In the genomic region with DNA sequence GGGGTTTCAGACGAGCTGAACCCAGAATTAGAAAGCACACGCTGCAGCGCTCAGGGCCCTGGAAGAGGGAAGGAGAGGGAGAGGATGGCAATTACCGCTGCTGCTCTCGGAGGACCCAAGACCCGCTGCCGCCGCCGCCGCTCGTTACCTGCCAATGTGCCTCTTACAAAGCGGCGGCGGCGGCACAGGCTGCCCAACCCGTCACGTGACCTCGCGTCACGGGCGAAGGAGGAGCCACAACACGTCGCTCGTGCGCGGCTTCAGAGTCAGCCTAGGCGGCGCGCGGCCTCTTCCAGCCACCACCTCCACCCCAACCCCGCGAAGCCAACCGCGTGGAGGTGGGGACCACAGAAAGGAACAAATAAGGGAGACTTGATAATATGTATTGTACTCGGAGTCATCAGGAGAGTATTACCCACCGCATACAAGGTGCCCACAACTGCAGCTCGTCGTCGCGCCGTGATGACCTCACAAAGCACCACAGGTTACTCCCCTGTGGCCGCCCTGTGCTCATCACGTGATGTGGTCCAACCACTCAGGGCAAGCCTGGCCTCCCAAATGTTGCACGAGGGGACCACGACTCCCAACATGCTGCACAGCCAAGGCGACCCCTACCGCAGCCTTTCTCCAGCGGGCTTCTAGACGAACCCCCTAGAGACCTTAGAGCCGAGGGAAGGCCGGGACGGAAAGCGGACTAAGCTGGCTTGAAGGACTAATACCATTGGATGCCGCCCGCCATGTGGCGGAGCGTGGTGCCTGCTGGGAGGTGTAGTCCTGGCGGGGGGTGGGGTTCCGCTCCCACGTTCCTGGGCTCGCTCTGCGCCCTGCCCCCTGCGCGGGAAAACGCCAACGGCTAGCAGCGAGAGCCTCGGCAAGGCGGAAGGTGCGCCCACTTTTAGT, we compare ENCODE assay signal across 1 cellular context.
A peak's percentile ranks its signal among the peaks of the same experiment; 100 is the strongest.
TF ChIP-seq lines count a peak whose summit lies in the region.

A gene with protein sequence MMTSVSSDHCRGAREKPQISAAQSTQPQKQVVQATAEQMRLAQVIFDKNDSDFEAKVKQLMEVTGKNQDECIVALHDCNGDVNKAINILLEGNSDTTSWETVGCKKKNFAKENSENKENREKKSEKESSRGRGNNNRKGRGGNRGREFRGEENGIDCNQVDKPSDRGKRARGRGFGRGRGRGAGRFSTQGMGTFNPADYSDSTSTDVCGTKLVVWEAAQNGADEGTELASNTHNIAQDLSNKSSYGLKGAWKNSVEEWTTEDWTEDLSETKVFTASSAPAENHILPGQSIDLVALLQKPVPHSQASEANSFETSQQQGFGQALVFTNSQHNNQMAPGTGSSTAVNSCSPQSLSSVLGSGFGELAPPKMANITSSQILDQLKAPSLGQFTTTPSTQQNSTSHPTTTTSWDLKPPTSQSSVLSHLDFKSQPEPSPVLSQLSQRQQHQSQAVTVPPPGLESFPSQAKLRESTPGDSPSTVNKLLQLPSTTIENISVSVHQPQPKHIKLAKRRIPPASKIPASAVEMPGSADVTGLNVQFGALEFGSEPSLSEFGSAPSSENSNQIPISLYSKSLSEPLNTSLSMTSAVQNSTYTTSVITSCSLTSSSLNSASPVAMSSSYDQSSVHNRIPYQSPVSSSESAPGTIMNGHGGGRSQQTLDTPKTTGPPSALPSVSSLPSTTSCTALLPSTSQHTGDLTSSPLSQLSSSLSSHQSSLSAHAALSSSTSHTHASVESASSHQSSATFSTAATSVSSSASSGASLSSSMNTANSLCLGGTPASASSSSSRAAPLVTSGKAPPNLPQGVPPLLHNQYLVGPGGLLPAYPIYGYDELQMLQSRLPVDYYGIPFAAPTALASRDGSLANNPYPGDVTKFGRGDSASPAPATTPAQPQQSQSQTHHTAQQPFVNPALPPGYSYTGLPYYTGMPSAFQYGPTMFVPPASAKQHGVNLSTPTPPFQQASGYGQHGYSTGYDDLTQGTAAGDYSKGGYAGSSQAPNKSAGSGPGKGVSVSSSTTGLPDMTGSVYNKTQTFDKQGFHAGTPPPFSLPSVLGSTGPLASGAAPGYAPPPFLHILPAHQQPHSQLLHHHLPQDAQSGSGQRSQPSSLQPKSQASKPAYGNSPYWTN (minus strand): TSS at position 158 of the 900 bp plus-strand sequence. CDS start 31,739 bp downstream, outside the sequence.

TF ChIP-seq in K562, 482 proteins besides CTCF, POLR2A, EP300 and RAD21 (continued from another document and continues in another):
- TF ChIP-seq, protein P1, sequence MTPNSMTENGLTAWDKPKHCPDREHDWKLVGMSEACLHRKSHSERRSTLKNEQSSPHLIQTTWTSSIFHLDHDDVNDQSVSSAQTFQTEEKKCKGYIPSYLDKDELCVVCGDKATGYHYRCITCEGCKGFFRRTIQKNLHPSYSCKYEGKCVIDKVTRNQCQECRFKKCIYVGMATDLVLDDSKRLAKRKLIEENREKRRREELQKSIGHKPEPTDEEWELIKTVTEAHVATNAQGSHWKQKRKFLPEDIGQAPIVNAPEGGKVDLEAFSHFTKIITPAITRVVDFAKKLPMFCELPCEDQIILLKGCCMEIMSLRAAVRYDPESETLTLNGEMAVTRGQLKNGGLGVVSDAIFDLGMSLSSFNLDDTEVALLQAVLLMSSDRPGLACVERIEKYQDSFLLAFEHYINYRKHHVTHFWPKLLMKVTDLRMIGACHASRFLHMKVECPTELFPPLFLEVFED (CRISPR knock-in tag; conservative IDR thresholded peaks at IDR 0.05), result no peak
- TF ChIP-seq RBM15 (IDR thresholded peaks at IDR 0.05; ENCODE audit: insufficient read depth, low read length) (no peak), ETV1 (tag; conservative IDR thresholded peaks at IDR 0.05; ENCODE audit: low read depth) (peak; percentile 8; the same call in 1 of the 2 replicates), SP2 (IDR thresholded peaks at IDR 0.05; ENCODE audit: extremely low read depth, low read depth, low read length, poor library complexity, severe bottlenecking) (no peak), CREBBP (IDR thresholded peaks at IDR 0.05; ENCODE audit: low read depth, low read length) (no peak), ZNF507 (tag; conservative IDR thresholded peaks at IDR 0.05) (no peak), ELF1 (tag; IDR thresholded peaks at IDR 0.05) (peak; percentile 82), ZNF717 (CRISPR knock-in tag; IDR thresholded peaks at IDR 0.05) (no peak), TCFL5 (CRISPR knock-in tag; conservative IDR thresholded peaks at IDR 0.05) (no peak), FOS (IDR thresholded peaks at IDR 0.05; ENCODE audit: extremely low read depth, insufficient read length) (peak; percentile 35), CBX5 (IDR thresholded peaks at IDR 0.05; ENCODE audit: borderline replicate concordance, low read depth) (no peak), SIX5 (IDR thresholded peaks at IDR 0.05; ENCODE audit: borderline replicate concordance in 1 of 2, insufficient read depth in 1 of 2, low read depth in 1 of 2, low read length in 2 of 2) (peak; percentile 55 to 72; a peak in 3 of 4 replicates), ZNF79 (CRISPR knock-in tag; IDR thresholded peaks at IDR 0.05; ENCODE audit: low read depth) (no peak), TBP (optimal IDR thresholded peaks at IDR 0.05; ENCODE audit: low read depth, low read length) (peak; percentile 95), GATAD2A (IDR thresholded peaks at IDR 0.05) (no peak), FOXJ2 (tag; IDR thresholded peaks at IDR 0.05) (no peak), RUNX1 (IDR thresholded peaks at IDR 0.05; ENCODE audit: low read depth) (no peak), TEAD4 (IDR thresholded peaks at IDR 0.05; ENCODE audit: low read length) (no peak; the same call in 1 of the 2 replicates), TEAD4 (CRISPR knock-in tag; IDR thresholded peaks at IDR 0.05; ENCODE audit: borderline replicate concordance) (no peak), ATF1 (CRISPR knock-in tag; IDR thresholded peaks at IDR 0.05) (peak; percentile 74), ATF1 (tag; IDR thresholded peaks at IDR 0.05) (peak; percentile 99), ZSCAN29 (IDR thresholded peaks at IDR 0.05) (no peak), MYNN (IDR thresholded peaks at IDR 0.05) (peak; percentile 69; the same call in 1 of the 2 replicates), MYNN (CRISPR knock-in tag; IDR thresholded peaks at IDR 0.05) (no peak), DDX20 (tag; IDR thresholded peaks at IDR 0.05; ENCODE audit: low read depth) (no peak), HNRNPL (IDR thresholded peaks at IDR 0.05; ENCODE audit: low read depth, low read length) (peak; percentile 80; the same call in 1 of the 2 replicates), SREBF1 (IDR thresholded peaks at IDR 0.05; ENCODE audit: borderline replicate concordance, low read depth, low read length) (peak; percentile 71; the same call in 1 of the 2 replicates), NEUROD1 (IDR thresholded peaks at IDR 0.05; ENCODE audit: borderline replicate concordance, low read depth, low read length, partially characterized antibody) (no peak), FOXA3 (CRISPR knock-in tag; conservative IDR thresholded peaks at IDR 0.05 in 1 of 2, IDR thresholded peaks at IDR 0.05 in 1 of 2) (no peak), TARDBP (IDR thresholded peaks at IDR 0.05) (no peak)
- TF ChIP-seq, protein P2, sequence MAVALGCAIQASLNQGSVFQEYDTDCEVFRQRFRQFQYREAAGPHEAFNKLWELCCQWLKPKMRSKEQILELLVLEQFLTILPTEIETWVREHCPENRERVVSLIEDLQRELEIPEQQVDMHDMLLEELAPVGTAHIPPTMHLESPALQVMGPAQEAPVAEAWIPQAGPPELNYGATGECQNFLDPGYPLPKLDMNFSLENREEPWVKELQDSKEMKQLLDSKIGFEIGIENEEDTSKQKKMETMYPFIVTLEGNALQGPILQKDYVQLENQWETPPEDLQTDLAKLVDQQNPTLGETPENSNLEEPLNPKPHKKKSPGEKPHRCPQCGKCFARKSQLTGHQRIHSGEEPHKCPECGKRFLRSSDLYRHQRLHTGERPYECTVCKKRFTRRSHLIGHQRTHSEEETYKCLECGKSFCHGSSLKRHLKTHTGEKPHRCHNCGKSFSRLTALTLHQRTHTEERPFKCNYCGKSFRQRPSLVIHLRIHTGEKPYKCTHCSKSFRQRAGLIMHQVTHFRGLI (CRISPR knock-in tag; IDR thresholded peaks at IDR 0.05), result no peak
- TF ChIP-seq, protein P3, sequence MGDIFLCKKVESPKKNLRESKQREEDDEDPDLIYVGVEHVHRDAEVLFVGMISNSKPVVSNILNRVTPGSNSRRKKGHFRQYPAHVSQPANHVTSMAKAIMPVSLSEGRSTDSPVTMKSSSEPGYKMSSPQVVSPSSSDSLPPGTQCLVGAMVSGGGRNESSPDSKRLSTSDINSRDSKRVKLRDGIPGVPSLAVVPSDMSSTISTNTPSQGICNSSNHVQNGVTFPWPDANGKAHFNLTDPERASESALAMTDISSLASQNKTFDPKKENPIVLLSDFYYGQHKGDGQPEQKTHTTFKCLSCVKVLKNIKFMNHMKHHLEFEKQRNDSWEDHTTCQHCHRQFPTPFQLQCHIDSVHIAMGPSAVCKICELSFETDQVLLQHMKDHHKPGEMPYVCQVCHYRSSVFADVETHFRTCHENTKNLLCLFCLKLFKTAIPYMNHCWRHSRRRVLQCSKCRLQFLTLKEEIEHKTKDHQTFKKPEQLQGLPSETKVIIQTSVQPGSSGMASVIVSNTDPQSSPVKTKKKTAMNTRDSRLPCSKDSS (IDR thresholded peaks at IDR 0.05; ENCODE audit: low read depth, partially characterized antibody), result no peak
- TF ChIP-seq, protein P4, sequence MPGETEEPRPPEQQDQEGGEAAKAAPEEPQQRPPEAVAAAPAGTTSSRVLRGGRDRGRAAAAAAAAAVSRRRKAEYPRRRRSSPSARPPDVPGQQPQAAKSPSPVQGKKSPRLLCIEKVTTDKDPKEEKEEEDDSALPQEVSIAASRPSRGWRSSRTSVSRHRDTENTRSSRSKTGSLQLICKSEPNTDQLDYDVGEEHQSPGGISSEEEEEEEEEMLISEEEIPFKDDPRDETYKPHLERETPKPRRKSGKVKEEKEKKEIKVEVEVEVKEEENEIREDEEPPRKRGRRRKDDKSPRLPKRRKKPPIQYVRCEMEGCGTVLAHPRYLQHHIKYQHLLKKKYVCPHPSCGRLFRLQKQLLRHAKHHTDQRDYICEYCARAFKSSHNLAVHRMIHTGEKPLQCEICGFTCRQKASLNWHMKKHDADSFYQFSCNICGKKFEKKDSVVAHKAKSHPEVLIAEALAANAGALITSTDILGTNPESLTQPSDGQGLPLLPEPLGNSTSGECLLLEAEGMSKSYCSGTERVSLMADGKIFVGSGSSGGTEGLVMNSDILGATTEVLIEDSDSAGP (CRISPR knock-in tag; IDR thresholded peaks at IDR 0.05), result no peak
- TF ChIP-seq, protein P5, sequence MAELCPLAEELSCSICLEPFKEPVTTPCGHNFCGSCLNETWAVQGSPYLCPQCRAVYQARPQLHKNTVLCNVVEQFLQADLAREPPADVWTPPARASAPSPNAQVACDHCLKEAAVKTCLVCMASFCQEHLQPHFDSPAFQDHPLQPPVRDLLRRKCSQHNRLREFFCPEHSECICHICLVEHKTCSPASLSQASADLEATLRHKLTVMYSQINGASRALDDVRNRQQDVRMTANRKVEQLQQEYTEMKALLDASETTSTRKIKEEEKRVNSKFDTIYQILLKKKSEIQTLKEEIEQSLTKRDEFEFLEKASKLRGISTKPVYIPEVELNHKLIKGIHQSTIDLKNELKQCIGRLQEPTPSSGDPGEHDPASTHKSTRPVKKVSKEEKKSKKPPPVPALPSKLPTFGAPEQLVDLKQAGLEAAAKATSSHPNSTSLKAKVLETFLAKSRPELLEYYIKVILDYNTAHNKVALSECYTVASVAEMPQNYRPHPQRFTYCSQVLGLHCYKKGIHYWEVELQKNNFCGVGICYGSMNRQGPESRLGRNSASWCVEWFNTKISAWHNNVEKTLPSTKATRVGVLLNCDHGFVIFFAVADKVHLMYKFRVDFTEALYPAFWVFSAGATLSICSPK (IDR thresholded peaks at IDR 0.05; ENCODE audit: borderline replicate concordance), result no peak
- TF ChIP-seq, protein P6, sequence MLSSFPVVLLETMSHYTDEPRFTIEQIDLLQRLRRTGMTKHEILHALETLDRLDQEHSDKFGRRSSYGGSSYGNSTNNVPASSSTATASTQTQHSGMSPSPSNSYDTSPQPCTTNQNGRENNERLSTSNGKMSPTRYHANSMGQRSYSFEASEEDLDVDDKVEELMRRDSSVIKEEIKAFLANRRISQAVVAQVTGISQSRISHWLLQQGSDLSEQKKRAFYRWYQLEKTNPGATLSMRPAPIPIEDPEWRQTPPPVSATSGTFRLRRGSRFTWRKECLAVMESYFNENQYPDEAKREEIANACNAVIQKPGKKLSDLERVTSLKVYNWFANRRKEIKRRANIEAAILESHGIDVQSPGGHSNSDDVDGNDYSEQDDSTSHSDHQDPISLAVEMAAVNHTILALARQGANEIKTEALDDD (IDR thresholded peaks at IDR 0.05), result no peak
- TF ChIP-seq, protein P7, sequence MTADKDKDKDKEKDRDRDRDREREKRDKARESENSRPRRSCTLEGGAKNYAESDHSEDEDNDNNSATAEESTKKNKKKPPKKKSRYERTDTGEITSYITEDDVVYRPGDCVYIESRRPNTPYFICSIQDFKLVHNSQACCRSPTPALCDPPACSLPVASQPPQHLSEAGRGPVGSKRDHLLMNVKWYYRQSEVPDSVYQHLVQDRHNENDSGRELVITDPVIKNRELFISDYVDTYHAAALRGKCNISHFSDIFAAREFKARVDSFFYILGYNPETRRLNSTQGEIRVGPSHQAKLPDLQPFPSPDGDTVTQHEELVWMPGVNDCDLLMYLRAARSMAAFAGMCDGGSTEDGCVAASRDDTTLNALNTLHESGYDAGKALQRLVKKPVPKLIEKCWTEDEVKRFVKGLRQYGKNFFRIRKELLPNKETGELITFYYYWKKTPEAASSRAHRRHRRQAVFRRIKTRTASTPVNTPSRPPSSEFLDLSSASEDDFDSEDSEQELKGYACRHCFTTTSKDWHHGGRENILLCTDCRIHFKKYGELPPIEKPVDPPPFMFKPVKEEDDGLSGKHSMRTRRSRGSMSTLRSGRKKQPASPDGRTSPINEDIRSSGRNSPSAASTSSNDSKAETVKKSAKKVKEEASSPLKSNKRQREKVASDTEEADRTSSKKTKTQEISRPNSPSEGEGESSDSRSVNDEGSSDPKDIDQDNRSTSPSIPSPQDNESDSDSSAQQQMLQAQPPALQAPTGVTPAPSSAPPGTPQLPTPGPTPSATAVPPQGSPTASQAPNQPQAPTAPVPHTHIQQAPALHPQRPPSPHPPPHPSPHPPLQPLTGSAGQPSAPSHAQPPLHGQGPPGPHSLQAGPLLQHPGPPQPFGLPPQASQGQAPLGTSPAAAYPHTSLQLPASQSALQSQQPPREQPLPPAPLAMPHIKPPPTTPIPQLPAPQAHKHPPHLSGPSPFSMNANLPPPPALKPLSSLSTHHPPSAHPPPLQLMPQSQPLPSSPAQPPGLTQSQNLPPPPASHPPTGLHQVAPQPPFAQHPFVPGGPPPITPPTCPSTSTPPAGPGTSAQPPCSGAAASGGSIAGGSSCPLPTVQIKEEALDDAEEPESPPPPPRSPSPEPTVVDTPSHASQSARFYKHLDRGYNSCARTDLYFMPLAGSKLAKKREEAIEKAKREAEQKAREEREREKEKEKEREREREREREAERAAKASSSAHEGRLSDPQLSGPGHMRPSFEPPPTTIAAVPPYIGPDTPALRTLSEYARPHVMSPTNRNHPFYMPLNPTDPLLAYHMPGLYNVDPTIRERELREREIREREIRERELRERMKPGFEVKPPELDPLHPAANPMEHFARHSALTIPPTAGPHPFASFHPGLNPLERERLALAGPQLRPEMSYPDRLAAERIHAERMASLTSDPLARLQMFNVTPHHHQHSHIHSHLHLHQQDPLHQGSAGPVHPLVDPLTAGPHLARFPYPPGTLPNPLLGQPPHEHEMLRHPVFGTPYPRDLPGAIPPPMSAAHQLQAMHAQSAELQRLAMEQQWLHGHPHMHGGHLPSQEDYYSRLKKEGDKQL (CRISPR knock-in tag; IDR thresholded peaks at IDR 0.05; ENCODE audit: borderline replicate concordance), result no peak
